ENCODE assay signal across 34 cellular contexts in genomic region chr14:76394569-76394968, GRCh38. TPM values are rescaled to one million over a fixed set of nuclear protein-coding genes. Genes with fewer than 3 reads are reported as not detected.
"Had no signal": no experiment of that assay in that cellular context is flagged by ENCODE, and none has a peak within 500 bp of the region (broad histone marks: within the 10 kb centered on the region; RNA-seq: fewer than 3 reads in every experiment).

No MANE protein-coding gene starts in this region.

- H3K27me3 ChIP-seq: brain microvascular endothelial cell, gastrocnemius medialis, heart left ventricle had no signal

- H3K9me3 Mint-ChIP-seq: activated CD4-positive, alpha-beta memory T cell treated with anti-CD3 and anti-CD28 coated beads for 36 hours; activated CD4-positive, alpha-beta T cell treated with anti-CD3 and anti-CD28 coated beads, Interleukin-2, amount 10 ng/mL, durations not matched to agents 24 days and 14 days; activated naive CD4-positive, alpha-beta T cell treated with anti-CD3 and anti-CD28 coated beads, Interleukin-2, amount 10 ng/mL, durations not matched to agents 7 days and 5 days; activated T-helper 1 cell treated with anti-CD3 and anti-CD28 coated beads, Interleukin-12 subunit alpha, Interleukin-12 subunit beta, Interleukin-2, Interleukin-4 antibody, amounts not matched to agents 30 ng/mL and 10 ng/mL and 1 ng/mL, durations not matched to agents 14 hours and 24 hours and 36 hours; activated T-helper 2 cell treated with anti-CD3 and anti-CD28 coated beads, Interferon-gamma antibody, Interleukin-2, Interleukin-4, amounts not matched to agents 10 μg/mL and 5 μg/mL and 100 μg/mL, durations not matched to agents 14 hours and 24 hours and 36 hours; central memory CD8-positive, alpha-beta T cell; effector memory CD8-positive, alpha-beta T cell had no signal

- ATAC-seq: activated CD4-positive, alpha-beta T cell treated with anti-CD3 and anti-CD28 coated beads for 36 hours; activated CD8-positive, alpha-beta memory T cell treated with anti-CD3 and anti-CD28 coated beads, Interleukin-2, amount 10 ng/mL, durations not matched to agents 7 days and 5 days; activated CD8-positive, alpha-beta T cell treated with anti-CD3 and anti-CD28 coated beads, Interleukin-2, amount 10 ng/mL, durations not matched to agents 7 days and 5 days; effector memory CD8-positive, alpha-beta T cell; foreskin keratinocyte; gastrocnemius medialis; heart left ventricle had no signal

- H3K27ac Mint-ChIP-seq: activated CD4-positive, alpha-beta memory T cell treated with anti-CD3 and anti-CD28 coated beads for 36 hours; activated CD4-positive, alpha-beta T cell treated with anti-CD3 and anti-CD28 coated beads for 36 hours; activated CD4-positive, alpha-beta T cell treated with anti-CD3 and anti-CD28 coated beads, Interleukin-2, amount 10 ng/mL, durations not matched to agents 24 days and 14 days; activated CD8-positive, alpha-beta memory T cell treated with anti-CD3 and anti-CD28 coated beads, Interleukin-2, amount 10 ng/mL, durations not matched to agents 7 days and 5 days; activated CD8-positive, alpha-beta T cell treated with anti-CD3 and anti-CD28 coated beads, Interleukin-2, amount 10 ng/mL, durations not matched to agents 7 days and 5 days; activated naive CD4-positive, alpha-beta T cell treated with anti-CD3 and anti-CD28 coated beads, Interleukin-2, amount 10 ng/mL, durations not matched to agents 7 days and 5 days; activated naive CD8-positive, alpha-beta T cell; activated T-helper 1 cell treated with anti-CD3 and anti-CD28 coated beads, Interleukin-12 subunit alpha, Interleukin-12 subunit beta, Interleukin-2, Interleukin-4 antibody, amounts not matched to agents 30 ng/mL and 10 ng/mL and 1 ng/mL, durations not matched to agents 14 hours and 24 hours and 36 hours; activated T-helper 2 cell treated with anti-CD3 and anti-CD28 coated beads, Interferon-gamma antibody, Interleukin-2, Interleukin-4, amounts not matched to agents 10 μg/mL and 5 μg/mL and 100 μg/mL, durations not matched to agents 14 hours and 24 hours and 36 hours; effector memory CD8-positive, alpha-beta T cell had no signal

- H3K4me1 ChIP-seq: esophagus muscularis mucosa, gastrocnemius medialis had no signal

- H3K4me3 ChIP-seq: esophagus muscularis mucosa, gastrocnemius medialis, heart left ventricle had no signal

- H3K4me3 Mint-ChIP-seq: activated CD4-positive, alpha-beta memory T cell treated with anti-CD3 and anti-CD28 coated beads for 36 hours; activated CD4-positive, alpha-beta T cell treated with anti-CD3 and anti-CD28 coated beads for 36 hours; activated CD4-positive, alpha-beta T cell treated with anti-CD3 and anti-CD28 coated beads, Interleukin-2, amount 10 ng/mL, durations not matched to agents 24 days and 14 days; activated CD8-positive, alpha-beta memory T cell treated with anti-CD3 and anti-CD28 coated beads, Interleukin-2, amount 10 ng/mL, durations not matched to agents 7 days and 5 days; activated CD8-positive, alpha-beta T cell treated with anti-CD3 and anti-CD28 coated beads, Interleukin-2, amount 10 ng/mL, durations not matched to agents 7 days and 5 days; activated naive CD4-positive, alpha-beta T cell treated with anti-CD3 and anti-CD28 coated beads, Interleukin-2, amount 10 ng/mL, durations not matched to agents 7 days and 5 days; activated naive CD8-positive, alpha-beta T cell; activated T-helper 1 cell treated with anti-CD3 and anti-CD28 coated beads, Interleukin-12 subunit alpha, Interleukin-12 subunit beta, Interleukin-2, Interleukin-4 antibody, amounts not matched to agents 30 ng/mL and 10 ng/mL and 1 ng/mL, durations not matched to agents 14 hours and 24 hours and 36 hours; central memory CD8-positive, alpha-beta T cell; effector memory CD8-positive, alpha-beta T cell had no signal

- H3K27ac ChIP-seq: brain microvascular endothelial cell, esophagus muscularis mucosa, foreskin keratinocyte, gastrocnemius medialis, heart left ventricle had no signal

- H3K9me3 ChIP-seq: esophagus muscularis mucosa, gastrocnemius medialis, heart left ventricle had no signal

- DNase-seq: activated CD4-positive, alpha-beta memory T cell treated with anti-CD3 and anti-CD28 coated beads for 36 hours; activated CD4-positive, alpha-beta T cell treated with anti-CD3 and anti-CD28 coated beads for 36 hours; activated CD4-positive, alpha-beta T cell treated with anti-CD3 and anti-CD28 coated beads, Interleukin-2, amount 10 ng/mL, durations not matched to agents 24 days and 14 days; activated CD4-positive, CD25-positive, alpha-beta regulatory T cell; activated CD4-positive, CD25-positive, alpha-beta regulatory T cell treated with anti-CD3 and anti-CD28 coated beads, Interleukin-2, amount 50 U/mL, for 72 hours; activated CD8-positive, alpha-beta memory T cell treated with anti-CD3 and anti-CD28 coated beads, Interleukin-2, amount 10 ng/mL, durations not matched to agents 7 days and 5 days; activated CD8-positive, alpha-beta memory T cell treated with anti-CD3 and anti-CD28 coated beads, Interleukin-2, amount 50 U/mL, for 4 hours; activated CD8-positive, alpha-beta T cell treated with anti-CD3 and anti-CD28 coated beads, Interleukin-2, amount 10 ng/mL, durations not matched to agents 7 days and 5 days; activated effector memory CD4-positive, alpha-beta T cell treated with anti-CD3 and anti-CD28 coated beads, Interleukin-2, amount 50 U/mL, for 16 hours; activated naive CD4-positive, alpha-beta T cell treated with anti-CD3 and anti-CD28 coated beads, Interleukin-2, amount 10 ng/mL, durations not matched to agents 7 days and 5 days; activated T-cell treated with anti-CD3 and anti-CD28 coated beads, Interleukin-2, amount 50 U/mL, for 1 hour; activated T-cell treated with anti-CD3 and anti-CD28 coated beads, Interleukin-2, amount 50 U/mL, for 48 hours; amniotic stem cell; anterior cingulate cortex; brain microvascular endothelial cell; cortex of kidney; dermis blood vessel endothelial cell; effector CD4-positive, alpha-beta T cell; effector memory CD8-positive, alpha-beta T cell; erythroblast; foreskin keratinocyte; gastrocnemius medialis; glutamatergic neuron; heart left ventricle; T-helper 1 cell; T-helper 2 cell had no signal

- H3K36me3 Mint-ChIP-seq: activated CD4-positive, alpha-beta memory T cell treated with anti-CD3 and anti-CD28 coated beads for 36 hours; activated CD8-positive, alpha-beta memory T cell treated with anti-CD3 and anti-CD28 coated beads, Interleukin-2, amount 10 ng/mL, durations not matched to agents 7 days and 5 days; activated naive CD4-positive, alpha-beta T cell treated with anti-CD3 and anti-CD28 coated beads, Interleukin-2, amount 10 ng/mL, durations not matched to agents 7 days and 5 days; activated naive CD8-positive, alpha-beta T cell had no signal

- H3K4me1 Mint-ChIP-seq: activated CD4-positive, alpha-beta T cell treated with anti-CD3 and anti-CD28 coated beads for 36 hours; activated CD4-positive, alpha-beta T cell treated with anti-CD3 and anti-CD28 coated beads, Interleukin-2, amount 10 ng/mL, durations not matched to agents 24 days and 14 days; activated CD8-positive, alpha-beta memory T cell treated with anti-CD3 and anti-CD28 coated beads, Interleukin-2, amount 10 ng/mL, durations not matched to agents 7 days and 5 days; activated naive CD4-positive, alpha-beta T cell treated with anti-CD3 and anti-CD28 coated beads, Interleukin-2, amount 10 ng/mL, durations not matched to agents 7 days and 5 days; central memory CD8-positive, alpha-beta T cell had no signal

- H3K36me3 ChIP-seq: brain microvascular endothelial cell, esophagus muscularis mucosa, gastrocnemius medialis, heart left ventricle had no signal

RNA-seq across cellular contexts. Expression of gene ESRRB, which starts 18.6 kb away (rescaled TPM):
- total RNA-seq: activated CD8-positive, alpha-beta memory T cell treated with anti-CD3 and anti-CD28 coated beads for 36 hours; activated CD8-positive, alpha-beta memory T cell treated with anti-CD3 and anti-CD28 coated beads, Interleukin-2, amount 10 ng/mL, durations not matched to agents 7 days and 5 days; astrocyte; bronchial epithelial cell; dermis blood vessel endothelial cell; foreskin keratinocyte had no signal
- polyA plus RNA-seq: foreskin keratinocyte had no signal
